28 cellular contexts compared by ENCODE assay signal in the genomic region with DNA sequence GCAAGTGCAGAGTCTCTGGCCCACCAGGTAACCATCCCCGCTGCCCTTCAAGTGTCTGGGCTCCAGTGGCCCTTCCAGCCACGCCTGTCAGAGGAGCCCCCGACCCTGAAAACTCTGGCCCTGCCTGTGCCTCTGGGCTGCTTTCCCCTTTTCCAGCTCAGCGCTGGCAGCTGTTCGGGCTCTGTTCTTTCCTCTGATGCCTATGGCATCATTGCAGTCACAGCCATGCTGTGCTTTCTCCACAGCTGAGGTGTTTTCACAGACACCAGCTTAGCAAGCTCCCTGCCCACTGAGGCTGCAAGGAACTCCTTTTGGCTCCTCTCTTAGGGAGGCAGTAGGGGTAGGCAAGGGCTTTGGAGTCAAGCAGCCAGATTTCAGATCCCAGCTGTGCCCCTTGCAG. TPM values are rescaled to one million over a fixed set of nuclear protein-coding genes. Genes with fewer than 3 reads are reported as not detected.
"Had no signal": no experiment of that assay in that cellular context is flagged by ENCODE, and none has a peak within 500 bp of the region (broad histone marks: within the 10 kb centered on the region; RNA-seq: fewer than 3 reads in every experiment).

No MANE protein-coding gene starts in this region.

- H3K9me2 ChIP-seq: SK-N-SH had no signal

- ATAC-seq: activated CD4-positive, alpha-beta T cell treated with anti-CD3 and anti-CD28 coated beads for 36 hours; activated naive CD4-positive, alpha-beta T cell treated with anti-CD3 and anti-CD28 coated beads, Interleukin-2, amount 50 U/mL, for 72 hours; activated T-cell treated with anti-CD3 and anti-CD28 coated beads, Interleukin-2, amount 50 U/mL, for 4 hours had no signal

- H3K36me3 ChIP-seq: adrenal gland, SJSA1 had no signal

- H3K4me1 ChIP-seq: adrenal gland, SJSA1 had no signal

- H3K4me3 ChIP-seq: adrenal gland, SJSA1 had no signal

- H3K9me3 ChIP-seq: adrenal gland, SJSA1, SK-N-SH had no signal

- H3K4me2 ChIP-seq: SK-N-SH had no signal

- H3K9ac ChIP-seq: SK-N-SH had no signal

- H3K27ac ChIP-seq: adrenal gland, SJSA1 had no signal

- FAIRE-seq: astrocyte, TTC549 had no signal

- H3K27me3 ChIP-seq: adrenal gland had no signal

- DNase-seq: activated CD4-positive, alpha-beta memory T cell treated with anti-CD3 and anti-CD28 coated beads for 36 hours; activated CD4-positive, alpha-beta T cell treated with anti-CD3 and anti-CD28 coated beads for 36 hours; activated CD4-positive, alpha-beta T cell treated with anti-CD3 and anti-CD28 coated beads, Interleukin-2, amount 10 ng/mL, durations not matched to agents 7 days and 5 days; activated CD8-positive, alpha-beta memory T cell treated with anti-CD3 and anti-CD28 coated beads, Interleukin-2, amount 50 U/mL, for 4 hours; activated gamma-delta T cell treated with Interleukin-2 at 50 U/mL for 16 hours; activated naive CD4-positive, alpha-beta T cell treated with anti-CD3 and anti-CD28 coated beads for 36 hours; activated T-cell treated with anti-CD3 and anti-CD28 coated beads for 4 hours; activated T-cell treated with anti-CD3 and anti-CD28 coated beads, Interleukin-2, amount 50 U/mL, for 4 hours; adrenal gland; Karpas-422; NCI-H1048; NCI-H1105 treated with DMSO at 0.1 percent for 48 hours; NCI-H1436; NCI-H1694; NCI-H1930; NCI-H2081 treated with DMSO at 0.1 percent for 48 hours; NCI-H446 treated with DMSO at 0.1 percent for 48 hours; NCI-H69; SHP77 treated with DMSO at 0.1 percent for 48 hours; SK-N-SH had no signal

RNA-seq across cellular contexts. Expression of gene P2RX3, which starts 21.2 kb away (rescaled TPM):
- total RNA-seq: activated CD4-positive, alpha-beta memory T cell treated with anti-CD3 and anti-CD28 coated beads for 36 hours; activated CD4-positive, alpha-beta T cell treated with anti-CD3 and anti-CD28 coated beads for 36 hours; activated CD4-positive, alpha-beta T cell treated with anti-CD3 and anti-CD28 coated beads, Interleukin-2, amount 10 ng/mL, durations not matched to agents 7 days and 5 days; activated naive CD4-positive, alpha-beta T cell treated with anti-CD3 and anti-CD28 coated beads for 36 hours; activated naive CD4-positive, alpha-beta T cell treated with anti-CD3 and anti-CD28 coated beads, Interleukin-2, amount 50 U/mL, for 72 hours; activated T-cell treated with anti-CD3 and anti-CD28 coated beads, Interleukin-2, amount 50 U/mL, for 4 hours; activated T-helper 1 cell treated with anti-CD3 and anti-CD28 coated beads, Interleukin-12 subunit alpha, Interleukin-12 subunit beta, Interleukin-2, Interleukin-4 antibody, amounts not matched to agents 30 ng/mL and 10 ng/mL and 1 ng/mL, durations not matched to agents 14 hours and 24 hours and 36 hours; astrocyte; bronchial epithelial cell; MCF 10A; RPMI7951; SJSA1 had no signal
- polyA plus RNA-seq: SK-N-SH had no signal

RNA-seq across cellular contexts. Expression of gene PRG3, which starts 21.6 kb away (rescaled TPM):
- total RNA-seq: activated CD4-positive, alpha-beta memory T cell treated with anti-CD3 and anti-CD28 coated beads for 36 hours; activated CD4-positive, alpha-beta T cell treated with anti-CD3 and anti-CD28 coated beads for 36 hours; activated CD4-positive, alpha-beta T cell treated with anti-CD3 and anti-CD28 coated beads, Interleukin-2, amount 10 ng/mL, durations not matched to agents 7 days and 5 days; activated naive CD4-positive, alpha-beta T cell treated with anti-CD3 and anti-CD28 coated beads for 36 hours; activated naive CD4-positive, alpha-beta T cell treated with anti-CD3 and anti-CD28 coated beads, Interleukin-2, amount 50 U/mL, for 72 hours; activated T-cell treated with anti-CD3 and anti-CD28 coated beads, Interleukin-2, amount 50 U/mL, for 4 hours; activated T-helper 1 cell treated with anti-CD3 and anti-CD28 coated beads, Interleukin-12 subunit alpha, Interleukin-12 subunit beta, Interleukin-2, Interleukin-4 antibody, amounts not matched to agents 30 ng/mL and 10 ng/mL and 1 ng/mL, durations not matched to agents 14 hours and 24 hours and 36 hours; adrenal gland; astrocyte; bronchial epithelial cell; MCF 10A; RPMI7951; SJSA1 had no signal
- polyA plus RNA-seq: adrenal gland, SK-N-SH had no signal

RNA-seq across cellular contexts. Expression of gene PRG2, which starts 31.1 kb away (rescaled TPM):
- total RNA-seq: activated T-helper 1 cell treated with anti-CD3 and anti-CD28 coated beads, Interleukin-12 subunit alpha, Interleukin-12 subunit beta, Interleukin-2, Interleukin-4 antibody, amounts not matched to agents 30 ng/mL and 10 ng/mL and 1 ng/mL, durations not matched to agents 14 hours and 24 hours and 36 hours; astrocyte; MCF 10A; RPMI7951; SJSA1 had no signal
- polyA plus RNA-seq: SK-N-SH had no signal
